ENCODE assay signal across 17 cellular contexts in the genomic region with DNA sequence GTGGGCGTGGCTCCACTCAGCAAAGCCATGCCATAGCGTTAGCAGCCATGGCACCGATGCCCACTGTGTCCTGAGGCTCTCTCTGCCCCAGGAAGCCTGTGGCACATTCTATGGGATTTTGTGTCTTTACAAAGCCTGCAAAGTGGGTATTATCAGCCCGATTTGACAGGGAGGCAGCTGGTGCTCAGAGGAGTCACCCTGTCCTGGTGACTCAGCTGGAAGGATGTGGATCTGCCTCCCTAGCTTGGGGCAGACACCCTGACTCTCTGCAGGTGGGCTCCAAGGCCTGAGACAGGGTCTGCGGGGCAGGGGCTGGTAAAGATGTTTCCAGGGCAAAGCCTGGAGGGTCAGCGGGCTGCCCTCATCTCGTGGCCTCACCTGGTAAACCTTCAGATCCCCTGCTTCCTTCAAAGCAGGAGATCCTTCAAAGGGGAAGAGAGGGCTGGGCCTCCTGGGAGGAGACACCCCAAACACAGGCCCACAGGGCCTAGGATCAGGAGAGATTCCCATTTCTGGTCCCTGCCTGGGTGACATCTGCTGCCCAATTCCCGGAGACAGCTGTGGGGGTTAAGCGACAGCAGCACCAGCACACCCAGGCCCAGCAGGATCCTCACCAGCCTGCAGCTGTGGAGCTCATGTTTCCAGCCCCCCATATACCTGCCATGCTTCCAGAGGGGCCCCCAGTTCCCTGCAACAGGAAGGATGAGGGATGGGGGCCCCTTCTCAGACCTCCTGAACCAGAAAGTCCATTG. TPM values are rescaled to one million over a fixed set of nuclear protein-coding genes. Genes with fewer than 3 reads are reported as not detected.
DNase-seq lines count a peak whose midpoint lies in the region; ATAC-seq and TF ChIP-seq lines count a peak whose summit lies in the region.
"Had no signal": no experiment of that assay in that cellular context is flagged by ENCODE, and none has a peak within 500 bp of the region (broad histone marks: within the 10 kb centered on the region; RNA-seq: fewer than 3 reads in every experiment).

No MANE protein-coding gene starts in this region.

- no peaks in the 10 kb centered on the region for H3K9me2 ChIP-seq in SK-N-SH

- no peaks in the 10 kb centered on the region for H4K20me1 ChIP-seq in SK-N-SH (ENCODE audit: insufficient read depth)

- no peak for TF ChIP-seq POLR2A in stomach (IDR thresholded peaks at IDR 0.05)

- 75% methylated on average over 2 of the region's 9 CpGs for WGBS in SK-N-SH (ENCODE audit: low lambda C conversion rate)
- WGBS in stomach, 5 donors: 76 to 92% (median 84%) methylated on average over 7 to 9 of the region's 9 CpGs

- DNase-seq in SK-N-SH (no peak), SJCRH30 (peak; percentile 41 to 58), fibroblast of mammary gland (ENCODE audit: low read depth) (peak; percentile 67), stomach (peak; percentile 13), dedifferentiated amniotic fluid mesenchymal stem cell (ENCODE audit: extremely low spot score) (no peak)
- DNase-seq: ACHN; activated naive CD8-positive, alpha-beta T cell treated with anti-CD3 and anti-CD28 coated beads for 36 hours; activated T-cell treated with anti-CD3 and anti-CD28 coated beads, Interleukin-2, amount 50 U/mL, for 1 hour; central memory CD4-positive, alpha-beta T cell; effector memory CD8-positive, alpha-beta T cell; naive B cell; NCI-H1048; stimulated activated CD4-positive, alpha-beta T cell treated with anti-CD3 and anti-CD28 coated beads, Interleukin-15, amount 100 ng/mL, for 24 hours had no signal

- H3K9me3 ChIP-seq in SK-N-SH: no peaks in the 10 kb centered on the region
- H3K9me3 ChIP-seq in SJCRH30 (replicated peaks): peaks cover 3% of the 10 kb centered on the region; the same call in 1 of the 2 replicates
- no peaks in the 10 kb centered on the region for H3K9me3 ChIP-seq in stomach
- H3K9me3 ChIP-seq: HAP-1 had no signal

- intact Hi-C loops in stomach (cut with DNase I; ENCODE audit: low total_unique reads): no loop called here

- H3K4me1 ChIP-seq in SK-N-SH (ENCODE audit: control insufficient read depth in 1 of 2, insufficient read depth in 2 of 2, low read depth in 1 of 2, low read length in 1 of 2) (peaks cover 16 to 18% of the 10 kb centered on the region in 2 experiments; a peak in 3 of 4 replicates), SJCRH30 (peaks cover 29% of the 10 kb centered on the region), stomach (peaks cover 18 to 37% (median 29%) of the 10 kb centered on the region in 4 donors)

- no peak for ATAC-seq in SK-N-SH treated with all-trans-retinoic acid at 6 μM for 48 hours
- ATAC-seq in HG02970 (IDR thresholded peaks at IDR 0.05; ENCODE audit: low FRiP score, unreplicated experiment): no peak
- ATAC-seq in HG02759 (IDR thresholded peaks at IDR 0.05; ENCODE audit: unreplicated experiment): no peak
- ATAC-seq: effector memory CD8-positive, alpha-beta T cell had no signal

- TF ChIP-seq CTCF in SK-N-SH (IDR thresholded peaks at IDR 0.05) (no peak), fibroblast of mammary gland (conservative IDR thresholded peaks at IDR 0.05; ENCODE audit: control insufficient read depth, insufficient read depth, low read depth, low read length) (no peak), stomach (IDR thresholded peaks at IDR 0.05) (no peak)

- H3K4me3 ChIP-seq in SK-N-SH (ENCODE audit: low read depth in 2 of 2, low read length in 1 of 2) (no peak overlapping the region), SJCRH30 (no peak overlapping the region), fibroblast of mammary gland (ENCODE audit: control insufficient read depth, low read depth, low read length) (no peak overlapping the region), stomach (no peak overlapping the region)
- H3K4me3 ChIP-seq: HAP-1 had no signal

- CTCF ChIA-PET in SK-N-SH (lab: Yijun Ruan, JAX): no interaction called here

- no peak overlapping the region for H3K4me2 ChIP-seq in SK-N-SH

- H3K36me3 ChIP-seq in SK-N-SH (replicated peaks in 1 of 2; ENCODE audit: control insufficient read depth in 1 of 2, insufficient read depth in 2 of 2, low read length in 1 of 2): peaks cover 0 to 5% of the 10 kb centered on the region in 2 experiments
- H3K36me3 ChIP-seq in SJCRH30: no peaks in the 10 kb centered on the region
- no peaks in the 10 kb centered on the region for H3K36me3 ChIP-seq in stomach
- H3K36me3 ChIP-seq: HAP-1 had no signal

- H2AFZ ChIP-seq in SK-N-SH (ENCODE audit: low read depth): no peak overlapping the region

- no peak for TF ChIP-seq EP300 in SK-N-SH (IDR thresholded peaks at IDR 0.05; ENCODE audit: borderline replicate concordance in 1 of 2, low read depth in 1 of 2, low read length in 1 of 2)
- no peak for TF ChIP-seq EP300 in stomach (IDR thresholded peaks at IDR 0.05)

- H3K27ac ChIP-seq in SK-N-SH (ENCODE audit: low read depth in 2 of 2, low read length in 1 of 2) (no peak overlapping the region), SJCRH30 (peak overlapping the region; percentile 58), stomach (no peak overlapping the region)

- H3K27me3 ChIP-seq in SK-N-SH (ENCODE audit: insufficient read depth) (no peaks in the 10 kb centered on the region), SJCRH30 (no peaks in the 10 kb centered on the region), stomach (no peaks in the 10 kb centered on the region)

- no peak overlapping the region for H3K9ac ChIP-seq in SK-N-SH

- peaks cover 5% of the 10 kb centered on the region for H3F3A ChIP-seq in SK-N-SH (replicated peaks; ENCODE audit: insufficient read depth)

- POLR2A ChIA-PET in SK-N-SH (lab: Yijun Ruan, JAX): no interaction called here

- H3K79me2 ChIP-seq in SK-N-SH (ENCODE audit: insufficient read depth): peaks cover 27% of the 10 kb centered on the region

- no peak for TF ChIP-seq RAD21 in SK-N-SH (IDR thresholded peaks at IDR 0.05; ENCODE audit: low read length)

TF ChIP-seq in SK-N-SH, 30 proteins besides CTCF, POLR2A, EP300 and RAD21:
- TF ChIP-seq TCF12 (IDR thresholded peaks at IDR 0.05): peak; percentile 5; the same call in 1 of the 2 replicates
- no peak for TF ChIP-seq RXRA (IDR thresholded peaks at IDR 0.05; ENCODE audit: borderline replicate concordance, low read depth)
TF ChIP-seq in SK-N-SH: peak in this region for 1.

TF ChIP-seq in SK-N-SH treated with all-trans-retinoic acid at 6 μM for 48 hours, 23 proteins besides CTCF, POLR2A, EP300 and RAD21:
- TF ChIP-seq GLIS3 (CRISPR knock-in tag; IDR thresholded peaks at IDR 0.05) (no peak), SNAI2 (CRISPR knock-in tag; IDR thresholded peaks at IDR 0.05) (no peak), OSR1 (CRISPR knock-in tag; IDR thresholded peaks at IDR 0.05) (no peak)
- TF ChIP-seq, protein P1, sequence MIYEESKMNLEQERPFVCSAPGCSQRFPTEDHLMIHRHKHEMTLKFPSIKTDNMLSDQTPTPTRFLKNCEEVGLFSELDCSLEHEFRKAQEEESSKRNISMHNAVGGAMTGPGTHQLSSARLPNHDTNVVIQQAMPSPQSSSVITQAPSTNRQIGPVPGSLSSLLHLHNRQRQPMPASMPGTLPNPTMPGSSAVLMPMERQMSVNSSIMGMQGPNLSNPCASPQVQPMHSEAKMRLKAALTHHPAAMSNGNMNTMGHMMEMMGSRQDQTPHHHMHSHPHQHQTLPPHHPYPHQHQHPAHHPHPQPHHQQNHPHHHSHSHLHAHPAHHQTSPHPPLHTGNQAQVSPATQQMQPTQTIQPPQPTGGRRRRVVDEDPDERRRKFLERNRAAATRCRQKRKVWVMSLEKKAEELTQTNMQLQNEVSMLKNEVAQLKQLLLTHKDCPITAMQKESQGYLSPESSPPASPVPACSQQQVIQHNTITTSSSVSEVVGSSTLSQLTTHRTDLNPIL (CRISPR knock-in tag; IDR thresholded peaks at IDR 0.05; ENCODE audit: low read depth): no peak
- TF ChIP-seq, protein P2, sequence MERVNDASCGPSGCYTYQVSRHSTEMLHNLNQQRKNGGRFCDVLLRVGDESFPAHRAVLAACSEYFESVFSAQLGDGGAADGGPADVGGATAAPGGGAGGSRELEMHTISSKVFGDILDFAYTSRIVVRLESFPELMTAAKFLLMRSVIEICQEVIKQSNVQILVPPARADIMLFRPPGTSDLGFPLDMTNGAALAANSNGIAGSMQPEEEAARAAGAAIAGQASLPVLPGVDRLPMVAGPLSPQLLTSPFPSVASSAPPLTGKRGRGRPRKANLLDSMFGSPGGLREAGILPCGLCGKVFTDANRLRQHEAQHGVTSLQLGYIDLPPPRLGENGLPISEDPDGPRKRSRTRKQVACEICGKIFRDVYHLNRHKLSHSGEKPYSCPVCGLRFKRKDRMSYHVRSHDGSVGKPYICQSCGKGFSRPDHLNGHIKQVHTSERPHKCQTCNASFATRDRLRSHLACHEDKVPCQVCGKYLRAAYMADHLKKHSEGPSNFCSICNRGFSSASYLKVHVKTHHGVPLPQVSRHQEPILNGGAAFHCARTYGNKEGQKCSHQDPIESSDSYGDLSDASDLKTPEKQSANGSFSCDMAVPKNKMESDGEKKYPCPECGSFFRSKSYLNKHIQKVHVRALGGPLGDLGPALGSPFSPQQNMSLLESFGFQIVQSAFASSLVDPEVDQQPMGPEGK (CRISPR knock-in tag; IDR thresholded peaks at IDR 0.05; ENCODE audit: borderline replicate concordance): no peak

RNA-seq across cellular contexts. Expression of a gene that starts 3.0 kb away (rescaled TPM):
- polyA plus RNA-seq in SK-N-SH (2012; rRNA removed): 33.3 and 33.6 TPM in 2 replicates
- polyA plus RNA-seq in SK-N-SH (2012; cell fraction: cytosol; rRNA removed): 23.3 and 25.2 TPM in 2 replicates
- polyA plus RNA-seq in SK-N-SH (2012; cell fraction: nucleus; rRNA removed): 80.7 and 86.5 TPM in 2 replicates
- 43.8 and 46.9 TPM in 2 replicates for total RNA-seq in SJCRH30 (2014; rRNA removed; shearing (Covaris generic))
- total RNA-seq in stomach: 10 to 100 TPM; 10.7 to 36.8 (median 20.6) TPM
- 10 to 100 TPM; 15.4 to 20.6 (median 16.5) TPM for polyA plus RNA-seq in stomach

Comparison
In these comparisons a context has a peak if more than half of its experiments do, and no peak if none do; other contexts are left out.
1. DNase-seq: peak in SJCRH30 (2 of 2), fibroblast of mammary gland (single experiment) and stomach (single experiment); none in SK-N-SH (single experiment) and dedifferentiated amniotic fluid mesenchymal stem cell (single experiment).